ENCODE assay signal across 10 cellular contexts in the genomic region with DNA sequence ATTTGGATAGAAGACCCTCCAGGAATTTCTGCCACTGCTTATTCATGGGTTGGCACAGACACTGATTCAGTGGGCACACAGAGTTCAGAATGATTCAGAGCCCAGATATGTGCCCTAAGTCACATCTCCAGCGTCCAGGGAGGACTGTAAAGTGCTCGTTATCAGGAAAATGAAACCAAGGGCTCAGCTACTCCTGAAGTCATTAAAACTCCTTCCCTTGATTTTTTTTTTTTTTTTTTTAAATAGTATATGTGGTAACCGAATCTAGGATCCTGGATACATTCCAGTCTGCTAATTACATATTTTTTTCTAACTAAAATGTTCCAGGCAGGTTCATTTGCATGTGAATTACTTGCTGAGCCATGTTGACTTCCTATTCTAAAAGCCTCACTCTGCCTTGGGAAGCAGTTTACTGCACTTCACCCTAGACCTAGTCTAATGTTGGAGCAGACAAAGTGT. TPM values are rescaled to one million over a fixed set of nuclear protein-coding genes. Genes with fewer than 3 reads are reported as not detected.
DNase-seq lines count a peak whose midpoint lies in the region; ATAC-seq and TF ChIP-seq lines count a peak whose summit lies in the region.
"Had no signal": no experiment of that assay in that cellular context is flagged by ENCODE, and none has a peak within 500 bp of the region (broad histone marks: within the 10 kb centered on the region; RNA-seq: fewer than 3 reads in every experiment).

No MANE protein-coding gene starts in this region.

- H3K4me1 Mint-ChIP-seq in HFFc6 (ENCODE audit: low read depth) (peaks cover 100% of the 10 kb centered on the region), WTC11 (peaks cover 39% of the 10 kb centered on the region)

- H3K4me3 ChIP-seq in A673 (ENCODE audit: low read depth, low read length, poor library complexity, severe bottlenecking) = peak overlapping the region; percentile 11
- H3K4me3 ChIP-seq in kidney epithelial cell (ENCODE audit: low read depth, low read length) = no peak overlapping the region
- no peak overlapping the region for H3K4me3 ChIP-seq in neuronal stem cell (ENCODE audit: low read length in 2 of 2)
- H3K4me3 ChIP-seq in MM.1S (ENCODE audit: low read length) = no peak overlapping the region

- no TSS peak for BruUV-seq in A673 (replicated peaks; lab: Mats Ljungman, UMichigan)

- no peak overlapping the region for H3K4ac ChIP-seq in neuronal stem cell (ENCODE audit: low read length)

- H3K23ac ChIP-seq in neuronal stem cell (ENCODE audit: low read depth, low read length, poor library complexity) = no peak overlapping the region

- ATAC-seq in WTC11 (peak; percentile 78), HG02870 (IDR thresholded peaks at IDR 0.05; ENCODE audit: unreplicated experiment) (no peak)

- peaks cover 56% of the 10 kb centered on the region for H3K36me3 Mint-ChIP-seq in HFFc6 (ENCODE audit: low read depth)
- H3K36me3 Mint-ChIP-seq in WTC11 = no peaks in the 10 kb centered on the region

- WGBS in neuronal stem cell (ENCODE audit: extremely low coverage in 2 of 2, insufficient read length in 2 of 2, insufficient replicate concordance in 1 of 2), 2 donors = no CpG with 5 or more reads among the region's 3 CpGs

- no peak overlapping the region for H2BK15ac ChIP-seq in neuronal stem cell (ENCODE audit: low read length)

- H3K9me3 Mint-ChIP-seq in HFFc6 (0 out of 2 replicates have a peak, but pooled peaks cover under 1% of the 10 kb centered on the region), WTC11 (no peaks in the 10 kb centered on the region)

- H4K20me1 ChIP-seq in MM.1S (ENCODE audit: insufficient read depth, low read length) = no peaks in the 10 kb centered on the region

- H3K18ac ChIP-seq in neuronal stem cell (ENCODE audit: low read length) = no peak overlapping the region

- H3K27ac Mint-ChIP-seq in HFFc6 (peak overlapping the region; percentile 76), WTC11 (peak overlapping the region; percentile 90)

- H3K4me1 ChIP-seq in A673 (ENCODE audit: insufficient read depth, low read length, poor library complexity, severe bottlenecking) = peaks cover 10% of the 10 kb centered on the region
- no peaks in the 10 kb centered on the region for H3K4me1 ChIP-seq in neuronal stem cell (ENCODE audit: control insufficient read depth in 2 of 2, insufficient read depth in 1 of 2, low read depth in 1 of 2, low read length in 2 of 2)
- no peaks in the 10 kb centered on the region for H3K4me1 ChIP-seq in MM.1S (ENCODE audit: low read length)

- H3K14ac ChIP-seq in neuronal stem cell (ENCODE audit: low read length) = no peak overlapping the region

- H4K8ac ChIP-seq in neuronal stem cell (ENCODE audit: low read depth, low read length) = no peak overlapping the region

- H3K79me2 ChIP-seq in MM.1S (ENCODE audit: low read length) = no peaks in the 10 kb centered on the region

- H3F3A ChIP-seq in MM.1S (ENCODE audit: insufficient read depth, low read length) = no peaks in the 10 kb centered on the region

- H2AK5ac ChIP-seq in neuronal stem cell (ENCODE audit: low read depth, low read length) = no peak overlapping the region

- DNase-seq in A673 (ENCODE audit: low spot score) (peak; percentile 54), HFFc6 (peak; percentile 58), WTC11 (ENCODE audit: low spot score) (no peak), kidney epithelial cell (ENCODE audit: low read depth) (peak; percentile 71), neuronal stem cell (ENCODE audit: low spot score) (no peak), MM.1S (no peak)
- no peak for DNase-seq in activated CD4-positive, CD25-positive, alpha-beta regulatory T cell treated with anti-CD3 and anti-CD28 coated beads, Interleukin-2, amount 50 U/mL, for 72 hours
- DNase-seq: Caco-2, esophagus squamous epithelium had no signal

- H3K27ac ChIP-seq in A673 (ENCODE audit: low read depth, low read length, poor library complexity, severe bottlenecking) = peak overlapping the region; percentile 45
- no peak overlapping the region for H3K27ac ChIP-seq in neuronal stem cell (replicated peaks; ENCODE audit: low read length)
- H3K27ac ChIP-seq in MM.1S (ENCODE audit: low read length) = no peak overlapping the region

- intact Hi-C loops in A673 (cut with micrococcal nuclease; ENCODE audit: unreplicated experiment) = no loop called here

- H4K91ac ChIP-seq in neuronal stem cell (ENCODE audit: low read depth, low read length, poor library complexity) = no peak overlapping the region

- H3K27me3 ChIP-seq in A673 (replicated peaks; ENCODE audit: insufficient read depth, low read depth, low read length, poor library complexity) (no peaks in the 10 kb centered on the region), kidney epithelial cell (ENCODE audit: control insufficient read depth, insufficient read depth, low read length) (no peaks in the 10 kb centered on the region), neuronal stem cell (ENCODE audit: control insufficient read depth in 3 of 3, insufficient read depth in 3 of 3, low read depth in 1 of 3, low read length in 3 of 3) (no peaks in the 10 kb centered on the region), MM.1S (replicated peaks; ENCODE audit: insufficient read depth, low read length) (no peaks in the 10 kb centered on the region)

- no peaks in the 10 kb centered on the region for H3K9me3 ChIP-seq in A673 (ENCODE audit: low read depth, low read length, poor library complexity, severe bottlenecking)
- H3K9me3 ChIP-seq in neuronal stem cell (replicated peaks in 1 of 2; ENCODE audit: control insufficient read depth in 2 of 2, insufficient read depth in 1 of 2, low read depth in 1 of 2, low read length in 2 of 2) = no peaks in the 10 kb centered on the region
- no peaks in the 10 kb centered on the region for H3K9me3 ChIP-seq in MM.1S (replicated peaks; ENCODE audit: insufficient read depth, low read length)
- H3K9me3 ChIP-seq: Caco-2, esophagus squamous epithelium had no signal

- H3K27me3 Mint-ChIP-seq in HFFc6 (ENCODE audit: insufficient read depth) = no peaks in the 10 kb centered on the region
- no peaks in the 10 kb centered on the region for H3K27me3 Mint-ChIP-seq in WTC11 (ENCODE audit: low read depth)

- H3K9ac ChIP-seq in neuronal stem cell (ENCODE audit: low read depth, low read length, poor library complexity) (no peak overlapping the region), MM.1S (ENCODE audit: low read length) (no peak overlapping the region)

- H2BK12ac ChIP-seq in neuronal stem cell (ENCODE audit: low read length) = no peak overlapping the region

- TF ChIP-seq CTCF in A673 (conservative IDR thresholded peaks at IDR 0.05; ENCODE audit: low read depth, low read length) (no peak), HFFc6 (IDR thresholded peaks at IDR 0.05) (no peak), WTC11 (IDR thresholded peaks at IDR 0.05) (no peak), kidney epithelial cell (IDR thresholded peaks at IDR 0.05; ENCODE audit: insufficient read depth, low read length, poor library complexity, severe bottlenecking) (no peak), MM.1S (IDR thresholded peaks at IDR 0.05; ENCODE audit: low read length) (no peak)

- peak overlapping the region; percentile 72 for H3K4me3 Mint-ChIP-seq in HFFc6
- 0 out of 2 replicates have a peak overlapping the region, but pooled peaks have one; percentile 18 for H3K4me3 Mint-ChIP-seq in WTC11

- H3K79me1 ChIP-seq in neuronal stem cell (ENCODE audit: low read depth, low read length) = no peaks in the 10 kb centered on the region

- H3K9me2 ChIP-seq in MM.1S (replicated peaks; ENCODE audit: insufficient read depth, low read length) = no peaks in the 10 kb centered on the region

- H3K4me2 ChIP-seq in neuronal stem cell (ENCODE audit: insufficient read depth, low read length, poor library complexity, severe bottlenecking) = no peak overlapping the region
- H3K4me2 ChIP-seq in MM.1S (ENCODE audit: low read depth, low read length) = no peak overlapping the region

- POLR2A ChIA-PET in A673 (lab: Charles Lee; ENCODE audit: low non-redundant PET) (interaction anchor here (0.6 kb wide), 1 partner anchor 62 kb away, joined by 6 read pairs; no protein-coding TSS in a partner anchor), WTC11 (lab: Charles Lee) (interaction anchor here (0.6 kb wide), 1 partner anchor 30 kb away, joined by 3 read pairs; no protein-coding TSS in a partner anchor)

- CTCF ChIA-PET in A673 (lab: Charles Lee) = no interaction called here
- CTCF ChIA-PET in WTC11 (lab: Charles Lee) = no interaction called here

- H2BK120ac ChIP-seq in neuronal stem cell (ENCODE audit: low read depth, low read length) = no peak overlapping the region

- H3K36me3 ChIP-seq in A673 (ENCODE audit: insufficient read depth, low read length, poor library complexity, severe bottlenecking) (no peaks in the 10 kb centered on the region), kidney epithelial cell (ENCODE audit: control insufficient read depth, insufficient read depth, low read length) (peaks cover 1% of the 10 kb centered on the region), neuronal stem cell (replicated peaks in 1 of 2; ENCODE audit: control insufficient read depth in 2 of 2, insufficient read depth in 2 of 2, low read length in 2 of 2) (no peaks in the 10 kb centered on the region), MM.1S (replicated peaks; ENCODE audit: insufficient read depth, low read length) (no peaks in the 10 kb centered on the region)
- H3K36me3 ChIP-seq: esophagus squamous epithelium had no signal

- H2AFZ ChIP-seq in neuronal stem cell (ENCODE audit: low read length) (no peak overlapping the region), MM.1S (ENCODE audit: low read length) (no peak overlapping the region)

- H2BK5ac ChIP-seq in neuronal stem cell (ENCODE audit: low read length) = no peak overlapping the region

TF ChIP-seq in WTC11, 78 proteins besides CTCF, POLR2A, EP300 and RAD21 (continues in another document):
- TF ChIP-seq ZNF396 (CRISPR knock-in tag; IDR thresholded peaks at IDR 0.05; ENCODE audit: borderline replicate concordance) (no peak), GABPB1 (CRISPR knock-in tag; IDR thresholded peaks at IDR 0.05) (no peak), TEAD4 (CRISPR knock-in tag; IDR thresholded peaks at IDR 0.05) (no peak), EMX1 (CRISPR knock-in tag; IDR thresholded peaks at IDR 0.05) (no peak), FOXK1 (CRISPR knock-in tag; IDR thresholded peaks at IDR 0.05) (no peak), NFYB (CRISPR knock-in tag; conservative IDR thresholded peaks at IDR 0.05; ENCODE audit: low read depth) (no peak), ETV6 (CRISPR knock-in tag; IDR thresholded peaks at IDR 0.05) (no peak), ZNF138 (CRISPR knock-in tag; conservative IDR thresholded peaks at IDR 0.05) (no peak), NR2C2 (CRISPR knock-in tag; IDR thresholded peaks at IDR 0.05) (no peak)

RNA-seq across cellular contexts. Expression of a gene that starts 34.7 kb away (rescaled TPM):
- total RNA-seq in A673 (2021) (5.7 and 6.8 TPM in 2 replicates), WTC11 (2021) (9.4 to 12.8 TPM (median 11.6 TPM) in 3 replicates), kidney epithelial cell (158 and 161 TPM in 2 replicates)
- total RNA-seq in HFFc6 (2021; fragmentation: NEBNext Ultra II Directional; extraction: Animal tissue kit (Norgen Biotek cat#: 25700)) = 100 to 1,000 TPM; 101 to 149 (median 129) TPM
- polyA plus RNA-seq in neuronal stem cell (2013, experiment 1 of 2) = 1.2 TPM
- polyA plus RNA-seq in neuronal stem cell (2013, experiment 2 of 2) = 0.72 TPM

Comparison
In these comparisons a context has a peak if more than half of its experiments do, and no peak if none do; other contexts are left out.
1. DNase-seq: peak in A673 (single experiment), HFFc6 (single experiment) and kidney epithelial cell (single experiment); none in WTC11 (single experiment), neuronal stem cell (single experiment), activated CD4-positive, CD25-positive, alpha-beta regulatory T cell treated with anti-CD3 and anti-CD28 coated beads, Interleukin-2, amount 50 U/mL, for 72 hours (single experiment) and MM.1S (single experiment).